Comparison of ENCODE assay signal across 21 cellular contexts in the genomic region with DNA sequence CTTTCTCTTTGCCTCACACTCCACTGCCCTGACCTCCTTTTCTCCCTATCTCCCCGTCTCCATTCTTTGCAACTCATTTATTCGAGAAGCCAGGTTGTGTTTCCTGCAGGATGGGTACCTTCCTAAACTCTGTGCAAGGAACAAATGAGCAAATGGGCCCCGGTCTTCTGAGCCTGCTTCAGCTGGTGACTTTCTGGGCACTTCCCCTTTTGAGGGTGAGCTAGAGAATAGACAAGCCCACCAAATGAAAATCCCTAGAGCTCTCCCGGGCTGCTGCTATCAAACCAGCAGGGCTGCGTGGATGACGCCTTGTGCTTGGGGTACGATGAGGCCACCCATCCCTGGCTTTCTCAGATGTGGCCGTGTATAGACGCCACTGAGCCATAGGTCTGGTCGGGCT.
"Had no signal": no experiment of that assay in that cellular context is flagged by ENCODE, and none has a peak within 500 bp of the region (broad histone marks: within the 10 kb centered on the region; RNA-seq: fewer than 3 reads in every experiment).

No MANE protein-coding gene starts in this region.

- H3K27me3 ChIP-seq: neutrophil had no signal

- DNase-seq: effector memory CD8-positive, alpha-beta T cell; gastrocnemius medialis; heart right ventricle; hypothalamus; kidney glomerular epithelial cell; mammary epithelial cell; naive thymus-derived CD4-positive, alpha-beta T cell; nephron progenitor cell; posterior cingulate gyrus; sigmoid colon; stimulated activated CD4-positive, alpha-beta T cell treated with anti-CD3 and anti-CD28 coated beads, Interleukin-2, amount 100 ng/mL, for 24 hours; stimulated activated CD4-positive, alpha-beta T cell treated with anti-CD3 and anti-CD28 coated beads, Interleukin-4, amount 100 ng/mL, for 4 hours; stimulated activated naive CD4-positive, alpha-beta T cell treated with Interleukin-2 at 50 U/mL for 16 hours had no signal

- H3K4me3 ChIP-seq: esophagus muscularis mucosa, gastrocnemius medialis, heart right ventricle, sigmoid colon, skin epidermis had no signal

- H3K4me3 Mint-ChIP-seq: dendritic cell treated with granulocyte-macrophage colony-stimulating factor and Interleukin-4, amounts not matched to agents 40 ng/mL and 50 ng/mL, for 4 days; effector memory CD8-positive, alpha-beta T cell; naive thymus-derived CD4-positive, alpha-beta T cell; nephron progenitor cell; type B pancreatic cell had no signal

- H3K27ac Mint-ChIP-seq: dendritic cell treated with granulocyte-macrophage colony-stimulating factor and Interleukin-4, amounts not matched to agents 40 ng/mL and 50 ng/mL, for 4 days; naive thymus-derived CD4-positive, alpha-beta T cell; nephron progenitor cell; type B pancreatic cell had no signal

- H3K27me3 Mint-ChIP-seq: effector memory CD8-positive, alpha-beta T cell had no signal

- ATAC-seq: effector memory CD8-positive, alpha-beta T cell; gastrocnemius medialis; heart right ventricle; naive thymus-derived CD4-positive, alpha-beta T cell had no signal

- FAIRE-seq: islet of Langerhans, urothelium cell line had no signal

- H3K4me1 Mint-ChIP-seq: naive thymus-derived CD4-positive, alpha-beta T cell; nephron progenitor cell had no signal

- H3K27ac ChIP-seq: epithelial cell of prostate, esophagus muscularis mucosa, gastrocnemius medialis, heart right ventricle, neutrophil, sigmoid colon, skin epidermis had no signal

- H3K9me3 ChIP-seq: neutrophil had no signal

- H3K36me3 Mint-ChIP-seq: naive thymus-derived CD4-positive, alpha-beta T cell; type B pancreatic cell had no signal

- H3K4me1 ChIP-seq: esophagus muscularis mucosa, gastrocnemius medialis, heart right ventricle, sigmoid colon had no signal

- H3K36me3 ChIP-seq: esophagus muscularis mucosa, gastrocnemius medialis, heart right ventricle, neutrophil, sigmoid colon had no signal
